Comparison of ENCODE assay signal across 21 cellular contexts in genomic region chr18:984004-984403, GRCh38.
"Had no signal": no experiment of that assay in that cellular context is flagged by ENCODE, and none has a peak within 500 bp of the region (broad histone marks: within the 10 kb centered on the region; RNA-seq: fewer than 3 reads in every experiment).

No MANE protein-coding gene starts in this region.

- DNase-seq: activated B cell treated with CpG ODN at 0.5 μM for 24 hours; activated CD4-positive, alpha-beta memory T cell treated with anti-CD3 and anti-CD28 coated beads for 36 hours; activated CD4-positive, alpha-beta T cell treated with anti-CD3 and anti-CD28 coated beads for 4 hours; activated CD8-positive, alpha-beta memory T cell treated with anti-CD3 and anti-CD28 coated beads, Interleukin-2, amount 10 ng/mL, durations not matched to agents 7 days and 5 days; activated naive CD4-positive, alpha-beta T cell treated with Interleukin-2 at 50 U/mL for 16 hours; activated T-cell treated with anti-CD3 and anti-CD28 coated beads, Interleukin-2, amount 50 U/mL, for 1 hour; anterior cingulate cortex; effector CD8-positive, alpha-beta T cell; immature natural killer cell; mucosa of descending colon; naive B cell; stimulated activated CD4-positive, alpha-beta T cell treated with anti-CD3 and anti-CD28 coated beads, Interleukin-12 subunit alpha, Interleukin-12 subunit beta, amount 100 ng/mL, for 4 hours; stimulated activated CD4-positive, alpha-beta T cell treated with anti-CD3 and anti-CD28 coated beads, Interleukin-1b, Interleukin-23, amount 100 ng/mL, for 48 hours; stimulated activated CD8-positive, alpha-beta memory T cell treated with anti-CD3 and anti-CD28 coated beads, Interleukin-4, amount 100 ng/mL, for 48 hours; stimulated activated naive CD4-positive, alpha-beta T cell; upper lobe of right lung had no signal

- H3K4me3 ChIP-seq: gastroesophageal sphincter, mucosa of descending colon, prostate gland, right atrium auricular region, upper lobe of right lung had no signal

- H3K36me3 ChIP-seq: gastroesophageal sphincter, prostate gland, right atrium auricular region, upper lobe of right lung had no signal

- H3K9me3 ChIP-seq: prostate gland, upper lobe of right lung had no signal

- H3K4me1 ChIP-seq: gastroesophageal sphincter, prostate gland, upper lobe of right lung had no signal

- ATAC-seq: activated CD8-positive, alpha-beta memory T cell treated with anti-CD3 and anti-CD28 coated beads, Interleukin-2, amount 10 ng/mL, durations not matched to agents 7 days and 5 days; activated T-helper 17 cell treated with anti-CD3 and anti-CD28 coated beads, Interleukin-2, amount 50 U/mL, for 72 hours; esophagus mucosa; gastroesophageal sphincter; mucosa of descending colon; upper lobe of right lung had no signal

- H3K27me3 ChIP-seq: gastroesophageal sphincter, right atrium auricular region, upper lobe of right lung had no signal

- H3K27ac ChIP-seq: gastroesophageal sphincter, prostate gland, right atrium auricular region, upper lobe of right lung had no signal
